8 cellular contexts compared by ENCODE assay signal in the genomic region with DNA sequence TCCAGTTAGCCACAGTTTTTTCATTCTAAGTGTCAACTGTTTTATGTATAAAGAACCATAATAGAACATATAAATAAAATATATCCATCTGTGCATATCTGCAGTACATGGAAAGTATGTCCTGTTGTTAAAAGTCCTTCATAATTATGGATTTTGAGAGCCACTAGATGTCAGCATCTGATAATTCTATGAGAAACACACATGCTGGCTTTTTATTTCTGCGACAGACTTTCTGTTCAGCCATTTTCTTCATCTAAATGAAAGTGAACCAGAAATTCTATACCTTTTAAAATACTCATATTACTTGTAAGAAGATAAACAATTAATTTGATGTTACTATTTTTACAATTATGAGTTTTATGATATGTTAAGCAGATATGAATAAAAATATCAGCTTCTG.
DNase-seq lines count a peak whose midpoint lies in the region; ATAC-seq and TF ChIP-seq lines count a peak whose summit lies in the region.

No MANE protein-coding gene starts in this region.

- H3K9me3 ChIP-seq in A673 (ENCODE audit: low read depth, low read length, poor library complexity, severe bottlenecking) = no peaks in the 10 kb centered on the region

- no peaks in the 10 kb centered on the region for H3K4me1 ChIP-seq in A673 (ENCODE audit: insufficient read depth, low read length, poor library complexity, severe bottlenecking)

- H3K4me3 Mint-ChIP-seq in activated CD4-positive, alpha-beta T cell treated with anti-CD3 and anti-CD28 coated beads, Interleukin-2, amount 10 ng/mL, durations not matched to agents 7 days and 5 days = no peak overlapping the region

- peaks cover 6% of the 10 kb centered on the region for H3K27me3 ChIP-seq in A673 (replicated peaks; ENCODE audit: insufficient read depth, low read depth, low read length, poor library complexity)

- ATAC-seq in GM19023 (IDR thresholded peaks at IDR 0.05; ENCODE audit: unreplicated experiment) (no peak), GM18517 (IDR thresholded peaks at IDR 0.05; ENCODE audit: unreplicated experiment) (no peak)

- CTCF ChIA-PET in A673 (lab: Charles Lee) (no interaction called here), RWPE1 (lab: Yijun Ruan, JAX) (interaction anchor here (0.6 to 0.8 kb wide), 4 partner anchors 255 to 1804 kb away, joined by 3 to 4 read pairs (median 4); no protein-coding TSS in a partner anchor)
- CTCF ChIA-PET in activated CD4-positive, alpha-beta T cell treated with anti-CD3 and anti-CD28 coated beads, Interleukin-2, amount 10 ng/mL, durations not matched to agents 7 days and 5 days (lab: Charles Lee) = no interaction called here

- no peaks in the 10 kb centered on the region for H3K36me3 Mint-ChIP-seq in activated CD4-positive, alpha-beta T cell treated with anti-CD3 and anti-CD28 coated beads, Interleukin-2, amount 10 ng/mL, durations not matched to agents 7 days and 5 days (ENCODE audit: low read depth)

- H3K36me3 ChIP-seq in A673 (ENCODE audit: insufficient read depth, low read length, poor library complexity, severe bottlenecking) = no peaks in the 10 kb centered on the region

- BruUV-seq in A673 (replicated peaks; lab: Mats Ljungman, UMichigan) = no TSS peak

- H3K27me3 Mint-ChIP-seq in activated CD4-positive, alpha-beta T cell treated with anti-CD3 and anti-CD28 coated beads, Interleukin-2, amount 10 ng/mL, durations not matched to agents 7 days and 5 days = no peaks in the 10 kb centered on the region

- TF ChIP-seq CTCF in A673 (conservative IDR thresholded peaks at IDR 0.05; ENCODE audit: low read depth, low read length) (peak; percentile 56), RWPE1 (conservative IDR thresholded peaks at IDR 0.05; ENCODE audit: low read depth) (peak; percentile 46)

- no peak overlapping the region for H3K27ac ChIP-seq in A673 (ENCODE audit: low read depth, low read length, poor library complexity, severe bottlenecking)
- H3K27ac ChIP-seq in RWPE1 = no peak overlapping the region

- DNase-seq in A673 (ENCODE audit: low spot score) (peak; percentile 48), HT-29 (ENCODE audit: low spot score) (peak; percentile 8), RWPE1 (ENCODE audit: low spot score) (no peak), globus pallidus (ENCODE audit: low spot score) (peak; percentile 57), NCI-H2107 treated with DMSO at 0.1 percent for 48 hours (lab: John Stamatoyannopoulos, UW; ENCODE audit: unreplicated experiment) (no peak)
- no peak for DNase-seq in activated CD4-positive, alpha-beta T cell treated with anti-CD3 and anti-CD28 coated beads, Interleukin-2, amount 10 ng/mL, durations not matched to agents 7 days and 5 days

- H3K27ac Mint-ChIP-seq in activated CD4-positive, alpha-beta T cell treated with anti-CD3 and anti-CD28 coated beads, Interleukin-2, amount 10 ng/mL, durations not matched to agents 7 days and 5 days = no peak overlapping the region

- POLR2A ChIA-PET in A673 (lab: Charles Lee; ENCODE audit: low non-redundant PET) (no interaction called here), RWPE1 (lab: Yijun Ruan, JAX; ENCODE audit: low non-redundant PET) (no interaction called here)
- POLR2A ChIA-PET in activated CD4-positive, alpha-beta T cell treated with anti-CD3 and anti-CD28 coated beads, Interleukin-2, amount 10 ng/mL, durations not matched to agents 7 days and 5 days (lab: Charles Lee) = no interaction called here

- H3K9me3 Mint-ChIP-seq in activated CD4-positive, alpha-beta T cell treated with anti-CD3 and anti-CD28 coated beads, Interleukin-2, amount 10 ng/mL, durations not matched to agents 7 days and 5 days = no peaks in the 10 kb centered on the region

- no peaks in the 10 kb centered on the region for H3K4me1 Mint-ChIP-seq in activated CD4-positive, alpha-beta T cell treated with anti-CD3 and anti-CD28 coated beads, Interleukin-2, amount 10 ng/mL, durations not matched to agents 7 days and 5 days

- no peak overlapping the region for H3K4me3 ChIP-seq in A673 (ENCODE audit: low read depth, low read length, poor library complexity, severe bottlenecking)

- intact Hi-C loops in A673 (cut with micrococcal nuclease; ENCODE audit: unreplicated experiment) = loop anchor here (1.0 to 5.0 kb wide), 3 partner anchors 332 to 781 kb away; no protein-coding TSS in a partner anchor

Comparison
In these comparisons a context has a peak if more than half of its experiments do, and no peak if none do; other contexts are left out.
1. DNase-seq: peak in A673 (single experiment), HT-29 (single experiment) and globus pallidus (single experiment); none in RWPE1 (single experiment), NCI-H2107 treated with DMSO at 0.1 percent for 48 hours (single experiment) and activated CD4-positive, alpha-beta T cell treated with anti-CD3 and anti-CD28 coated beads, Interleukin-2, amount 10 ng/mL, durations not matched to agents 7 days and 5 days (single experiment).